ENCODE assay signal across 9 cellular contexts in the genomic region with DNA sequence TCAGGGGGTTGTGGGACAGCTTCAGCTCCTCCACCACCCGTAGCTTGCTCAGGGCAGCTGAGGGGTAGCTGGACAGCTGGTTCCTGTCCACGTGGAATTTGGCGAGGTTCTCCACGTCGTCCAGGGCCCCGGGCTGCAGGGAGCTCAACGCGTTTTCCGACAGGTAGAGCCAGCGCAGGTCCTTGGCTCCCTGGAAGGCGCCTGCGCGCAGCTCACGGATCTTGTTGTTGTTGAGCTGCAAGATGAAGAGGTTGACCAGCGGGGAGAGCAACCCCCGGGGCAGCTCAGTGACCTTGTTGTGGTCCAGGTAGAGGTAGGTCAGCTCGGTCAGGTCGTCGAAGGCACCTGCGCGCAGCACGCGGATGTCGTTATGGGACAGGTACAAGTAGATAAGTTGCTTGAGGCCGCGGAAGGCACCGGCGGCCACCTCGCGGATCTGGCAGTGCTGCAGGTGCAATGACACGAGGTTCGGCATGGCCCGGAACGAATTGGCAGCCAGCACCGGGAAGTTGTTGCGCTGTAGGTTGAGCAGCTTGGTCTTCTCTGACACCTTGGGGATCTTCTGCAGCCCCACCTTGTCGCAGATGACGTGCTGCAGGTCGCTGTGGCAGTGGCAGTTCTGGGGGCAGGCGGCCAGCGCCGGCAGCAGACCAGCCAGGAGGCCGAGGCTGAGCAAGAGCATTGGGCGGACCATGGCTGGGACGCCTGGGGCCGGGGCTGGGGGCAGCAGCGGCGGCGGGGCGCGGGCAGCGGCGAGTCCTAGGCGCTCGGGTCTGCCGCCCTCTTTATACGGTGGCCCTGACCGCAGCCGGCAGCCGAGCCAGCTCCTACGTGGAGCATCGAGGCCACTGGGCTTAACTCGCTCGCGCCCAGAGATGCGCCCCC. TPM values are rescaled to one million over a fixed set of nuclear protein-coding genes. Genes with fewer than 3 reads are reported as not detected.
DNase-seq lines count a peak whose midpoint lies in the region; ATAC-seq and TF ChIP-seq lines count a peak whose summit lies in the region.
"Had no signal": no experiment of that assay in that cellular context is flagged by ENCODE, and none has a peak within 500 bp of the region (broad histone marks: within the 10 kb centered on the region; RNA-seq: fewer than 3 reads in every experiment).

A gene with protein sequence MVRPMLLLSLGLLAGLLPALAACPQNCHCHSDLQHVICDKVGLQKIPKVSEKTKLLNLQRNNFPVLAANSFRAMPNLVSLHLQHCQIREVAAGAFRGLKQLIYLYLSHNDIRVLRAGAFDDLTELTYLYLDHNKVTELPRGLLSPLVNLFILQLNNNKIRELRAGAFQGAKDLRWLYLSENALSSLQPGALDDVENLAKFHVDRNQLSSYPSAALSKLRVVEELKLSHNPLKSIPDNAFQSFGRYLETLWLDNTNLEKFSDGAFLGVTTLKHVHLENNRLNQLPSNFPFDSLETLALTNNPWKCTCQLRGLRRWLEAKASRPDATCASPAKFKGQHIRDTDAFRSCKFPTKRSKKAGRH (minus strand): TSS at position 761 of the 885 bp plus-strand sequence. CDS start 67 bp downstream, at position 694.

- ATAC-seq in HG02763 (IDR thresholded peaks at IDR 0.05; ENCODE audit: unreplicated experiment): no peak

- H3K4me1 Mint-ChIP-seq in activated CD4-positive, alpha-beta T cell treated with anti-CD3 and anti-CD28 coated beads, Interleukin-2, amount 10 ng/mL, durations not matched to agents 7 days and 5 days: peaks cover 18% of the 10 kb centered on the region

- POLR2A ChIA-PET in activated CD4-positive, alpha-beta T cell treated with anti-CD3 and anti-CD28 coated beads, Interleukin-2, amount 10 ng/mL, durations not matched to agents 7 days and 5 days (lab: Charles Lee): no interaction called here

- no peaks in the 10 kb centered on the region for H3K36me3 Mint-ChIP-seq in activated CD4-positive, alpha-beta T cell treated with anti-CD3 and anti-CD28 coated beads, Interleukin-2, amount 10 ng/mL, durations not matched to agents 7 days and 5 days (ENCODE audit: low read depth)

- H3K27me3 Mint-ChIP-seq in activated CD4-positive, alpha-beta T cell treated with anti-CD3 and anti-CD28 coated beads, Interleukin-2, amount 10 ng/mL, durations not matched to agents 7 days and 5 days: peaks cover 14% of the 10 kb centered on the region

- CTCF ChIA-PET in activated CD4-positive, alpha-beta T cell treated with anti-CD3 and anti-CD28 coated beads, Interleukin-2, amount 10 ng/mL, durations not matched to agents 7 days and 5 days (lab: Charles Lee): interaction anchor here (0.7 to 1.3 kb wide), 3 partner anchors 11 to 20 kb away, joined by 3 read pairs; no protein-coding TSS in a partner anchor

- no peak for TF ChIP-seq CTCF in GM10266 (IDR thresholded peaks at IDR 0.05; ENCODE audit: control insufficient read depth, insufficient read depth, low read depth, missing control alignments)

- H3K9me3 Mint-ChIP-seq in activated CD4-positive, alpha-beta T cell treated with anti-CD3 and anti-CD28 coated beads, Interleukin-2, amount 10 ng/mL, durations not matched to agents 7 days and 5 days: no peaks in the 10 kb centered on the region

- H3K27ac Mint-ChIP-seq in activated CD4-positive, alpha-beta T cell treated with anti-CD3 and anti-CD28 coated beads, Interleukin-2, amount 10 ng/mL, durations not matched to agents 7 days and 5 days: no peak within 1 kb of the TSS

- DNase-seq in GM10266 (ENCODE audit: extremely low spot score) (peak; percentile 48), astrocyte of the hippocampus (ENCODE audit: low read depth, low spot score) (peak; percentile 47), iPS-NIHi7 (ENCODE audit: extremely low spot score) (peak; percentile 59), skeletal muscle cell (ENCODE audit: low read depth) (no peak), NCI-H510A treated with DMSO at 0.1 percent for 48 hours (lab: John Stamatoyannopoulos, UW) (no peak), KG1 (lab: John Stamatoyannopoulos, UW) (no peak)
- DNase-seq in activated CD4-positive, alpha-beta T cell treated with anti-CD3 and anti-CD28 coated beads, Interleukin-2, amount 10 ng/mL, durations not matched to agents 7 days and 5 days: no peak
- DNase-seq: NCI-H1417 treated with DMSO at 0.1 percent for 48 hours had no signal

- H3K4me3 ChIP-seq in skeletal muscle cell (ENCODE audit: low read depth, low read length): peak within 1 kb of the TSS; percentile 28

- no peak within 1 kb of the TSS for H3K4me3 Mint-ChIP-seq in activated CD4-positive, alpha-beta T cell treated with anti-CD3 and anti-CD28 coated beads, Interleukin-2, amount 10 ng/mL, durations not matched to agents 7 days and 5 days

RNA-seq across cellular contexts. Expression of the gene that starts here (rescaled TPM):
- total RNA-seq in activated CD4-positive, alpha-beta T cell treated with anti-CD3 and anti-CD28 coated beads, Interleukin-2, amount 10 ng/mL, durations not matched to agents 7 days and 5 days: not detected

Comparison
In these comparisons a context has a peak if more than half of its experiments do, and no peak if none do; other contexts are left out.
1. DNase-seq: peak in GM10266 (single experiment), astrocyte of the hippocampus (single experiment) and iPS-NIHi7 (single experiment); none in skeletal muscle cell (single experiment), NCI-H510A treated with DMSO at 0.1 percent for 48 hours (single experiment), KG1 (single experiment) and activated CD4-positive, alpha-beta T cell treated with anti-CD3 and anti-CD28 coated beads, Interleukin-2, amount 10 ng/mL, durations not matched to agents 7 days and 5 days (single experiment).